Comparison of ENCODE assay signal across 9 cellular contexts in genomic region chr3:138328341-138328740, GRCh38. TPM values are rescaled to one million over a fixed set of nuclear protein-coding genes. Genes with fewer than 3 reads are reported as not detected.
DNase-seq lines count a peak whose midpoint lies in the region; ATAC-seq and TF ChIP-seq lines count a peak whose summit lies in the region.
"Had no signal": no experiment of that assay in that cellular context is flagged by ENCODE, and none has a peak within 500 bp of the region (broad histone marks: within the 10 kb centered on the region; RNA-seq: fewer than 3 reads in every experiment).

No MANE protein-coding gene starts in this region.

- peaks cover 55% of the 10 kb centered on the region for H3K4me1 Mint-ChIP-seq in activated naive CD4-positive, alpha-beta T cell treated with anti-CD3 and anti-CD28 coated beads for 36 hours (ENCODE audit: low read depth)
- peaks cover 20% of the 10 kb centered on the region for H3K4me1 Mint-ChIP-seq in endodermal cell

- H3F3A ChIP-seq in OCI-LY1 (ENCODE audit: insufficient read depth, low read length) (peaks cover 5% of the 10 kb centered on the region; the same call in 1 of the 2 replicates), smooth muscle cell (ENCODE audit: low read depth) (peaks cover 19% of the 10 kb centered on the region)

- ATAC-seq in GM19023 (IDR thresholded peaks at IDR 0.05; ENCODE audit: unreplicated experiment): no peak

- intact Hi-C loops in activated naive CD4-positive, alpha-beta T cell treated with anti-CD3 and anti-CD28 coated beads for 36 hours (cut with micrococcal nuclease): loop anchor here (2.0 to 10.0 kb wide), 7 partner anchors 66 to 1016 kb away; partner anchors contain the start of genes ESYT3, MRPS22 and PIK3CB
- intact Hi-C loops in thyroid gland (cut with DNase I): loop anchor here (10.0 kb wide), 1 partner anchor 596 kb away; no protein-coding TSS in a partner anchor

- no peak for TF ChIP-seq POLR2A in thyroid gland (IDR thresholded peaks at IDR 0.05)

- H3K4me2 ChIP-seq in OCI-LY1 (ENCODE audit: low read length) (peak overlapping the region; percentile 83), smooth muscle cell (peak overlapping the region; percentile 99)

- peaks cover 13% of the 10 kb centered on the region for H3K4me1 ChIP-seq in OCI-LY1 (ENCODE audit: insufficient read depth, low read length, severe bottlenecking)
- no peaks in the 10 kb centered on the region for H3K4me1 ChIP-seq in endodermal cell (ENCODE audit: control insufficient read depth, insufficient read depth, low read length)
- peaks cover 7% of the 10 kb centered on the region for H3K4me1 ChIP-seq in smooth muscle cell (ENCODE audit: low read depth)
- peaks cover 0 to 13% of the 10 kb centered on the region in 2 donors for H3K4me1 ChIP-seq in thyroid gland

- H3K79me2 ChIP-seq in OCI-LY1 (ENCODE audit: insufficient read depth, low read length) (no peaks in the 10 kb centered on the region), smooth muscle cell (ENCODE audit: low read depth) (no peaks in the 10 kb centered on the region)

- CTCF ChIA-PET in activated naive CD4-positive, alpha-beta T cell treated with anti-CD3 and anti-CD28 coated beads for 36 hours (lab: Charles Lee): interaction anchor here (0.7 to 2.1 kb wide), 17 partner anchors 8 to 266 kb away, joined by 3 to 12 read pairs (median 4); partner anchors contain the start of genes CEP70, DBR1, ESYT3 and MRAS

- TF ChIP-seq CTCF in OCI-LY1 (IDR thresholded peaks at IDR 0.05; ENCODE audit: low read length): peak; percentile 69
- TF ChIP-seq CTCF in endodermal cell (conservative IDR thresholded peaks at IDR 0.05): peak; percentile 53
- TF ChIP-seq CTCF in smooth muscle cell (IDR thresholded peaks at IDR 0.05; ENCODE audit: borderline replicate concordance, insufficient read depth, poor library complexity, severe bottlenecking): peak; percentile 13
- TF ChIP-seq CTCF in thyroid gland (IDR thresholded peaks at IDR 0.05): no peak

- H3K9me3 Mint-ChIP-seq in activated naive CD4-positive, alpha-beta T cell treated with anti-CD3 and anti-CD28 coated beads for 36 hours: no peaks in the 10 kb centered on the region
- no peaks in the 10 kb centered on the region for H3K9me3 Mint-ChIP-seq in endodermal cell

- no peak overlapping the region for H3K27ac Mint-ChIP-seq in activated naive CD4-positive, alpha-beta T cell treated with anti-CD3 and anti-CD28 coated beads for 36 hours
- H3K27ac Mint-ChIP-seq in endodermal cell: no peak overlapping the region

- H2AFZ ChIP-seq in OCI-LY1 (ENCODE audit: low read length): no peak overlapping the region
- H2AFZ ChIP-seq in smooth muscle cell (ENCODE audit: low read depth): no peak overlapping the region

- H3K9me2 ChIP-seq in OCI-LY1 (ENCODE audit: low read depth, low read length): no peaks in the 10 kb centered on the region

- no peak for DNase-seq in activated naive CD4-positive, alpha-beta T cell treated with anti-CD3 and anti-CD28 coated beads for 36 hours
- DNase-seq in activated naive CD4-positive, alpha-beta T cell treated with Interleukin-2 at 50 U/mL for 16 hours: no peak
- DNase-seq in endodermal cell: no peak
- no peak for DNase-seq in smooth muscle cell (lab: John Stamatoyannopoulos, UW; ENCODE audit: unreplicated experiment)
- DNase-seq in thyroid gland: no peak
- DNase-seq in T-helper 9 cell: no peak
- DNase-seq: GDM1 had no signal

- H3K27ac ChIP-seq in OCI-LY1 (ENCODE audit: low read depth, low read length, poor library complexity, severe bottlenecking): no peak overlapping the region
- H3K27ac ChIP-seq in endodermal cell (ENCODE audit: low read depth, low read length): no peak overlapping the region
- peak overlapping the region; percentile 85 for H3K27ac ChIP-seq in smooth muscle cell (ENCODE audit: low read depth)
- no peak overlapping the region for H3K27ac ChIP-seq in thyroid gland

- peak overlapping the region; percentile 2; the same call in 1 of the 2 replicates for H3K9ac ChIP-seq in OCI-LY1 (ENCODE audit: low read length)
- H3K9ac ChIP-seq in endodermal cell (ENCODE audit: extremely low read depth, low read length, poor library complexity, severe bottlenecking): no peak overlapping the region
- H3K9ac ChIP-seq in smooth muscle cell (ENCODE audit: low read depth): no peak overlapping the region

- no peaks in the 10 kb centered on the region for H3K27me3 ChIP-seq in OCI-LY1 (ENCODE audit: insufficient read depth, low read length)
- H3K27me3 ChIP-seq in endodermal cell (ENCODE audit: control insufficient read depth, insufficient read depth, low read length, poor library complexity, severe bottlenecking): no peaks in the 10 kb centered on the region
- no peaks in the 10 kb centered on the region for H3K27me3 ChIP-seq in smooth muscle cell (ENCODE audit: low read depth)
- H3K27me3 ChIP-seq in thyroid gland: no peaks in the 10 kb centered on the region

- H3K27me3 Mint-ChIP-seq in activated naive CD4-positive, alpha-beta T cell treated with anti-CD3 and anti-CD28 coated beads for 36 hours (ENCODE audit: low read depth): no peaks in the 10 kb centered on the region
- H3K27me3 Mint-ChIP-seq in endodermal cell (ENCODE audit: insufficient read depth): peaks cover 2% of the 10 kb centered on the region

- WGBS in endodermal cell (ENCODE audit: insufficient coverage in 1 of 2, insufficient read length in 1 of 2), 2 experiments: 46 to 54% methylated on average over 2 of the region's 2 CpGs
- WGBS in smooth muscle cell (ENCODE audit: low lambda C conversion rate): 0% methylated on average over 2 of the region's 2 CpGs
- WGBS in thyroid gland, 2 donors: 48 to 49% methylated on average over 2 of the region's 2 CpGs

- H4K20me1 ChIP-seq in OCI-LY1 (ENCODE audit: insufficient read depth, low read length) (no peaks in the 10 kb centered on the region), smooth muscle cell (ENCODE audit: low read depth) (no peaks in the 10 kb centered on the region)

- H3K9me3 ChIP-seq in OCI-LY1 (ENCODE audit: low read length) (no peaks in the 10 kb centered on the region), endodermal cell (ENCODE audit: control insufficient read depth, low read length) (no peaks in the 10 kb centered on the region), smooth muscle cell (replicated peaks; ENCODE audit: low read depth) (no peaks in the 10 kb centered on the region), thyroid gland (no peaks in the 10 kb centered on the region)

- H3K4me3 ChIP-seq in OCI-LY1 (ENCODE audit: low read depth, low read length, poor library complexity, severe bottlenecking) (peak overlapping the region; percentile 67), endodermal cell (ENCODE audit: low read length) (no peak overlapping the region), smooth muscle cell (no peak overlapping the region), thyroid gland (replicated peaks in 1 of 3) (no peak overlapping the region)

- no peaks in the 10 kb centered on the region for H3K36me3 Mint-ChIP-seq in activated naive CD4-positive, alpha-beta T cell treated with anti-CD3 and anti-CD28 coated beads for 36 hours (ENCODE audit: low read depth)
- no peaks in the 10 kb centered on the region for H3K36me3 Mint-ChIP-seq in endodermal cell (ENCODE audit: low read depth)

- peak overlapping the region; percentile 91 for H3K4me3 Mint-ChIP-seq in activated naive CD4-positive, alpha-beta T cell treated with anti-CD3 and anti-CD28 coated beads for 36 hours
- no peak overlapping the region for H3K4me3 Mint-ChIP-seq in endodermal cell

- H3K36me3 ChIP-seq in OCI-LY1 (ENCODE audit: insufficient read depth, low read length) (no peaks in the 10 kb centered on the region), endodermal cell (ENCODE audit: control insufficient read depth, insufficient read depth, low read length) (no peaks in the 10 kb centered on the region), smooth muscle cell (ENCODE audit: low read depth) (no peaks in the 10 kb centered on the region), thyroid gland (no peaks in the 10 kb centered on the region)

RNA-seq across cellular contexts. Expression of gene NME9, which starts 1.3 kb away (rescaled TPM):
- total RNA-seq in activated naive CD4-positive, alpha-beta T cell treated with anti-CD3 and anti-CD28 coated beads for 36 hours: 1 to 10 TPM; 2.0 to 2.4 TPM
- total RNA-seq in endodermal cell (1 to 10 TPM in 1 of 2 donors, under 1 TPM in 1; 0.40 to 1.3 TPM), smooth muscle cell (not detected in 2 replicates), thyroid gland (1 to 10 TPM in 3 of 4 donors, not detected in 1; 1.3 to 2.7 (median 2.6) TPM)
- 0.68 TPM for polyA plus RNA-seq in endodermal cell (2013, experiment 1 of 2)
- polyA plus RNA-seq in endodermal cell (2013, experiment 2 of 2): 0.83 TPM
- polyA plus RNA-seq in smooth muscle cell: 0.86 TPM in 1 of 2 replicates, not detected in the other

RNA-seq across cellular contexts. Expression of gene MRAS, which starts 20.0 kb away (rescaled TPM):
- under 1 TPM; 0.52 to 0.62 TPM for total RNA-seq in activated naive CD4-positive, alpha-beta T cell treated with anti-CD3 and anti-CD28 coated beads for 36 hours
- total RNA-seq in endodermal cell (10 to 100 TPM; 12.8 to 16.1 TPM), smooth muscle cell (33.9 and 60.5 TPM in 2 replicates), thyroid gland (10 to 100 TPM; 55.8 to 92.4 (median 69.6) TPM)
- 24.2 TPM for polyA plus RNA-seq in endodermal cell (2013, experiment 1 of 2)
- 24.6 TPM for polyA plus RNA-seq in endodermal cell (2013, experiment 2 of 2)
- polyA plus RNA-seq in smooth muscle cell: 43.0 and 44.9 TPM in 2 replicates

Comparison
In these comparisons a context has a peak if more than half of its experiments do, and no peak if none do; other contexts are left out.
1. CTCF ChIP-seq: peak in OCI-LY1 (single experiment), endodermal cell (single experiment) and smooth muscle cell (single experiment); none in thyroid gland (0 of 6).
2. RNA of gene MRAS, which starts 20.0 kb away (total RNA-seq): 55.8 to 92.4 TPM in thyroid gland, 33.9 to 60.5 TPM in smooth muscle cell and 12.8 to 16.1 TPM in endodermal cell; 0.52 to 0.62 TPM in activated naive CD4-positive, alpha-beta T cell treated with anti-CD3 and anti-CD28 coated beads for 36 hours; every median in the first group is over 4 times any median in the second.